ENCODE assay signal across 10 cellular contexts in genomic region chr11:126862664-126863247, GRCh38.
DNase-seq lines count a peak whose midpoint lies in the region; ATAC-seq lines count a peak whose summit lies in the region.
"Had no signal": no experiment of that assay in that cellular context is flagged by ENCODE, and none has a peak within 500 bp of the region (broad histone marks: within the 10 kb centered on the region; RNA-seq: fewer than 3 reads in every experiment).

No MANE protein-coding gene starts in this region.

- peaks cover 7 to 9% of the 10 kb centered on the region in 2 donors for H3K4me1 Mint-ChIP-seq in natural killer cell treated with Interleukin-12 subunit alpha and Interleukin-12 subunit beta and Interleukin-15 and Interleukin-18, amount 100 ng/mL, for 72 hours (ENCODE audit: low read depth in 2 of 2)

- ATAC-seq in HG02852 (IDR thresholded peaks at IDR 0.05; ENCODE audit: unreplicated experiment): peak; percentile 52
- peak; percentile 45 to 70 for ATAC-seq in natural killer cell treated with Interleukin-12 subunit alpha and Interleukin-12 subunit beta and Interleukin-15 and Interleukin-18, amount 100 ng/mL, for 72 hours
- ATAC-seq in HG03521 (IDR thresholded peaks at IDR 0.05; ENCODE audit: unreplicated experiment): no peak

- DNase-seq in DMS153 (lab: John Stamatoyannopoulos, UW) (peak; percentile 64), DMS153 treated with DMSO at 0.1 percent for 48 hours (lab: John Stamatoyannopoulos, UW; ENCODE audit: unreplicated experiment) (no peak), NCI-H510A (lab: John Stamatoyannopoulos, UW) (peak; percentile 41), GM19238 (ENCODE audit: insufficient read length, low spot score) (no peak), AML-193 (lab: John Stamatoyannopoulos, UW) (no peak)
- DNase-seq in natural killer cell treated with Interleukin-12 subunit alpha and Interleukin-12 subunit beta and Interleukin-15 and Interleukin-18, amount 100 ng/mL, for 72 hours (ENCODE audit: low spot score): no peak
- DNase-seq: mammary epithelial cell had no signal

- no peaks in the 10 kb centered on the region for H3K36me3 Mint-ChIP-seq in natural killer cell treated with Interleukin-12 subunit alpha and Interleukin-12 subunit beta and Interleukin-15 and Interleukin-18, amount 100 ng/mL, for 72 hours
- H3K36me3 Mint-ChIP-seq: activated naive CD4-positive, alpha-beta T cell treated with anti-CD3 and anti-CD28 coated beads, Interleukin-2, amount 50 U/mL, for 24 hours had no signal

- H3K27me3 Mint-ChIP-seq in natural killer cell treated with Interleukin-12 subunit alpha and Interleukin-12 subunit beta and Interleukin-15 and Interleukin-18, amount 100 ng/mL, for 72 hours: peaks cover 6 to 8% of the 10 kb centered on the region in 2 donors

- H3K4me3 Mint-ChIP-seq in natural killer cell treated with Interleukin-12 subunit alpha and Interleukin-12 subunit beta and Interleukin-15 and Interleukin-18, amount 100 ng/mL, for 72 hours: no peak overlapping the region
- H3K4me3 Mint-ChIP-seq: activated naive CD4-positive, alpha-beta T cell treated with anti-CD3 and anti-CD28 coated beads, Interleukin-2, amount 50 U/mL, for 24 hours had no signal

- no peak overlapping the region for H3K27ac Mint-ChIP-seq in natural killer cell treated with Interleukin-12 subunit alpha and Interleukin-12 subunit beta and Interleukin-15 and Interleukin-18, amount 100 ng/mL, for 72 hours
- H3K27ac Mint-ChIP-seq: activated naive CD4-positive, alpha-beta T cell treated with anti-CD3 and anti-CD28 coated beads, Interleukin-2, amount 50 U/mL, for 24 hours had no signal

- H3K9me3 Mint-ChIP-seq in natural killer cell treated with Interleukin-12 subunit alpha and Interleukin-12 subunit beta and Interleukin-15 and Interleukin-18, amount 100 ng/mL, for 72 hours: no peaks in the 10 kb centered on the region
- H3K9me3 Mint-ChIP-seq: activated naive CD4-positive, alpha-beta T cell treated with anti-CD3 and anti-CD28 coated beads, Interleukin-2, amount 50 U/mL, for 24 hours had no signal

Comparison
In these comparisons a context has a peak if more than half of its experiments do, and no peak if none do; other contexts are left out.
1. DNase-seq: peak in DMS153 (single experiment) and NCI-H510A (single experiment); none in DMS153 treated with DMSO at 0.1 percent for 48 hours (single experiment), natural killer cell treated with Interleukin-12 subunit alpha and Interleukin-12 subunit beta and Interleukin-15 and Interleukin-18, amount 100 ng/mL, for 72 hours (single experiment), GM19238 (single experiment) and AML-193 (0 of 2).